Comparison of ENCODE assay signal across 20 cellular contexts in the genomic region with DNA sequence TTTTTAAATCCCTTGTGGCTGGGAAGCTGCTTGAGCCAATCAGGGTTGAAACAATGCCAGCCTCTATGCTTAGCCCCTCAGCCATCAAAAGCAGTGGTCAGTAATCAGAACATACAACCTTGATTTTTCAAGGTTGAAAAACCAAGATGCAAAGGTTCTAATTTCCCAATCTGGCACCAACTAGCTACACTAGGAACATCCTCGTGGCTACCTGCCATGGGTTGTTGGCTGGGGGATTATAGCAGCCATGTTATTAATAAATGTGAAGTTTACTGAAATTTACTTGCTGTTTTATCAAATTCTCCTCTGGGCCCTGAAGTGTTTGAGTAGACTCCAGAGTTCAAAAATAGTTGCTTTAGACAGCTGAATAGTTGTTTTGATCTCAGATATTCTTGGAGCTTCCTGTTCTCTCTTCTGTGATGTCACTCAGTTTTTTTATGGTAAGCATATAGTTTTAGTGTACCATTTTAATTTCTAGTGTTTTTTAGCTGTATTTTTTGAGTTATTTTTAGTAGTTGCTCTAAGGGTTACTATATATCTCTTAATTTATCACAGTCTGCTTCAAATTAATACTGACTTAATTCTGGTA. TPM values are rescaled to one million over a fixed set of nuclear protein-coding genes. Genes with fewer than 3 reads are reported as not detected.
A peak's percentile ranks its signal among the peaks of the same experiment; 100 is the strongest.
DNase-seq lines count a peak whose midpoint lies in the region; ATAC-seq and TF ChIP-seq lines count a peak whose summit lies in the region.
"Had no signal": no experiment of that assay in that cellular context is flagged by ENCODE, and none has a peak within 500 bp of the region (broad histone marks: within the 10 kb centered on the region; RNA-seq: fewer than 3 reads in every experiment).

No MANE protein-coding gene starts in this region.

- DNase-seq in GM13977 (ENCODE audit: low spot score), result peak; percentile 27
- DNase-seq in myocyte (ENCODE audit: low read depth), result peak; percentile 18
- DNase-seq in Peyer's patch, result no peak
- DNase-seq in NCI-H2196 treated with DMSO at 0.1 percent for 48 hours (lab: John Stamatoyannopoulos, UW; ENCODE audit: unreplicated experiment), result no peak
- DNase-seq: activated naive CD4-positive, alpha-beta T cell treated with anti-CD3 and anti-CD28 coated beads, Interleukin-2, amount 50 U/mL, for 16 hours; anterior cingulate cortex; H9; mesendoderm; NCI-H1092 treated with DMSO at 0.1 percent for 48 hours; NCI-H187 treated with DMSO at 0.1 percent for 48 hours; occipital lobe; spleen; stimulated activated CD4-positive, alpha-beta T cell treated with anti-CD3 and anti-CD28 coated beads, Interleukin-4, amount 100 ng/mL, for 1 hour had no signal

- H3K4me2 ChIP-seq in BLaER1 treated with 17β-estradiol and CSF1 and Interleukin-3, amounts not matched to agents 10 nM and 100 nM, result peak overlapping the region; percentile 50 to 78 (median 58); a peak in 21 of 22 replicates
- peak overlapping the region; percentile 38 for H3K4me2 ChIP-seq in SU-DHL-6 (ENCODE audit: low read depth, low read length, poor library complexity, severe bottlenecking)

- H3K9me2 ChIP-seq in SU-DHL-6 (replicated peaks; ENCODE audit: insufficient read depth, low read length), result no peaks in the 10 kb centered on the region

- no peak for TF ChIP-seq CTCF in GM13977 (IDR thresholded peaks at IDR 0.05; ENCODE audit: extremely low read depth, insufficient read depth, missing control alignments)
- TF ChIP-seq CTCF in SU-DHL-6 (IDR thresholded peaks at IDR 0.05; ENCODE audit: insufficient read depth, low read length, poor library complexity, severe bottlenecking), result no peak
- no peak for TF ChIP-seq CTCF in Peyer's patch (IDR thresholded peaks at IDR 0.05)

- H3K4me3 ChIP-seq in BLaER1 treated with 17β-estradiol and CSF1 and Interleukin-3, amounts not matched to agents 10 nM and 100 nM, result no peak overlapping the region
- H3K4me3 ChIP-seq in SU-DHL-6 (ENCODE audit: insufficient read depth, low read length, poor library complexity, severe bottlenecking) (no peak overlapping the region), Peyer's patch (no peak overlapping the region)
- H3K4me3 ChIP-seq: spleen, suprapubic skin had no signal

- no peak overlapping the region for H2AFZ ChIP-seq in SU-DHL-6 (ENCODE audit: low read depth, low read length, severe bottlenecking)

- no peaks in the 10 kb centered on the region for H3K79me2 ChIP-seq in SU-DHL-6 (ENCODE audit: insufficient read depth, low read length)

- no peak for TF ChIP-seq POLR2A in Peyer's patch (IDR thresholded peaks at IDR 0.05)

- peaks cover 8 to 23% (median 18%) of the 10 kb centered on the region in 10 experiments for H3K4me1 ChIP-seq in BLaER1 treated with 17β-estradiol and CSF1 and Interleukin-3, amounts not matched to agents 10 nM and 100 nM
- H3K4me1 ChIP-seq in Peyer's patch, result no peaks in the 10 kb centered on the region
- H3K4me1 ChIP-seq: suprapubic skin had no signal

- peak overlapping the region in 1 of 11 experiments; percentile 12; a peak in 1 of 22 replicates for H3K9ac ChIP-seq in BLaER1 treated with 17β-estradiol and CSF1 and Interleukin-3, amounts not matched to agents 10 nM and 100 nM
- no peak overlapping the region; the same call in 1 of the 2 replicates for H3K9ac ChIP-seq in SU-DHL-6 (ENCODE audit: low read length)

- H3F3A ChIP-seq in SU-DHL-6 (ENCODE audit: insufficient read depth), result no peaks in the 10 kb centered on the region

- in situ Hi-C loops in GM13977 (cut with MboI; ENCODE audit: low pct_unique_long_range_greater_than_20kb, low sequenced_read_pairs, unreplicated experiment), result no loop called here

- peaks cover 77 to 91% (median 82%) of the 10 kb centered on the region in 11 experiments for H3K36me3 ChIP-seq in BLaER1 treated with 17β-estradiol and CSF1 and Interleukin-3, amounts not matched to agents 10 nM and 100 nM
- H3K36me3 ChIP-seq in SU-DHL-6 (ENCODE audit: low read length) (peaks cover 4% of the 10 kb centered on the region; the same call in 1 of the 2 replicates), Peyer's patch (peaks cover 0 to 23% (median 0%) of the 10 kb centered on the region in 3 donors)

- ATAC-seq in GM21528 (IDR thresholded peaks at IDR 0.05; ENCODE audit: low FRiP score, unreplicated experiment), result no peak
- ATAC-seq: naive thymus-derived CD8-positive, alpha-beta T cell; SK-N-SH treated with all-trans-retinoic acid at 6 μM for 48 hours; stimulated activated memory B cell treated with anti-CD40 and anti-IgM and Interleukin-4, amounts not matched to agents 10 μg/mL and 1 μg/mL and 100 μg/mL, for 72 hours had no signal

- H4K20me1 ChIP-seq in BLaER1 treated with 17β-estradiol and CSF1 and Interleukin-3, amounts not matched to agents 10 nM and 100 nM, result no peaks in the 10 kb centered on the region
- no peaks in the 10 kb centered on the region for H4K20me1 ChIP-seq in SU-DHL-6 (ENCODE audit: low read depth, low read length)

- H3K9me3 ChIP-seq in BLaER1 treated with 17β-estradiol and CSF1 and Interleukin-3, amounts not matched to agents 10 nM and 100 nM (replicated peaks in 1 of 11), result peaks cover 40 to 55% (median 44%) of the 10 kb centered on the region in 11 experiments
- no peaks in the 10 kb centered on the region for H3K9me3 ChIP-seq in SU-DHL-6 (ENCODE audit: insufficient read depth, low read length)
- H3K9me3 ChIP-seq in Peyer's patch, result peaks cover 0 to 2% (median 0%) of the 10 kb centered on the region in 4 donors

- H3K27me3 ChIP-seq in BLaER1 treated with 17β-estradiol and CSF1 and Interleukin-3, amounts not matched to agents 10 nM and 100 nM, result no peaks in the 10 kb centered on the region
- no peaks in the 10 kb centered on the region for H3K27me3 ChIP-seq in SU-DHL-6 (ENCODE audit: low read length)
- H3K27me3 ChIP-seq in Peyer's patch, result no peaks in the 10 kb centered on the region
- H3K27me3 ChIP-seq: spleen, suprapubic skin had no signal

- peak overlapping the region in 6 of 11 experiments; percentile 14 to 40 (median 38); a peak in 7 of 22 replicates for H3K27ac ChIP-seq in BLaER1 treated with 17β-estradiol and CSF1 and Interleukin-3, amounts not matched to agents 10 nM and 100 nM
- H3K27ac ChIP-seq in SU-DHL-6 (ENCODE audit: low read depth, low read length) (peak overlapping the region; percentile 26; the same call in 1 of the 2 replicates), Peyer's patch (no peak overlapping the region)
- H3K27ac ChIP-seq: suprapubic skin had no signal

RNA-seq across cellular contexts. Expression of a gene that starts 31.9 kb away (rescaled TPM):
- total RNA-seq in myocyte (104 and 110 TPM in 2 replicates), Peyer's patch (10 to 100 TPM; 15.7 to 45.9 (median 30.3) TPM)
- polyA plus RNA-seq in myocyte (2012), result 42.6 TPM

Comparison
In these comparisons a context has a peak if more than half of its experiments do, and no peak if none do; other contexts are left out.
1. H3K27ac ChIP-seq: peak in BLaER1 treated with 17β-estradiol and CSF1 and Interleukin-3, amounts not matched to agents 10 nM and 100 nM (6 of 11) and SU-DHL-6 (single experiment); none in Peyer's patch (0 of 4).
2. DNase-seq: peak in GM13977 (single experiment) and myocyte (single experiment); none in Peyer's patch (0 of 3) and NCI-H2196 treated with DMSO at 0.1 percent for 48 hours (single experiment).